1 cellular context compared by ENCODE assay signal in the genomic region with DNA sequence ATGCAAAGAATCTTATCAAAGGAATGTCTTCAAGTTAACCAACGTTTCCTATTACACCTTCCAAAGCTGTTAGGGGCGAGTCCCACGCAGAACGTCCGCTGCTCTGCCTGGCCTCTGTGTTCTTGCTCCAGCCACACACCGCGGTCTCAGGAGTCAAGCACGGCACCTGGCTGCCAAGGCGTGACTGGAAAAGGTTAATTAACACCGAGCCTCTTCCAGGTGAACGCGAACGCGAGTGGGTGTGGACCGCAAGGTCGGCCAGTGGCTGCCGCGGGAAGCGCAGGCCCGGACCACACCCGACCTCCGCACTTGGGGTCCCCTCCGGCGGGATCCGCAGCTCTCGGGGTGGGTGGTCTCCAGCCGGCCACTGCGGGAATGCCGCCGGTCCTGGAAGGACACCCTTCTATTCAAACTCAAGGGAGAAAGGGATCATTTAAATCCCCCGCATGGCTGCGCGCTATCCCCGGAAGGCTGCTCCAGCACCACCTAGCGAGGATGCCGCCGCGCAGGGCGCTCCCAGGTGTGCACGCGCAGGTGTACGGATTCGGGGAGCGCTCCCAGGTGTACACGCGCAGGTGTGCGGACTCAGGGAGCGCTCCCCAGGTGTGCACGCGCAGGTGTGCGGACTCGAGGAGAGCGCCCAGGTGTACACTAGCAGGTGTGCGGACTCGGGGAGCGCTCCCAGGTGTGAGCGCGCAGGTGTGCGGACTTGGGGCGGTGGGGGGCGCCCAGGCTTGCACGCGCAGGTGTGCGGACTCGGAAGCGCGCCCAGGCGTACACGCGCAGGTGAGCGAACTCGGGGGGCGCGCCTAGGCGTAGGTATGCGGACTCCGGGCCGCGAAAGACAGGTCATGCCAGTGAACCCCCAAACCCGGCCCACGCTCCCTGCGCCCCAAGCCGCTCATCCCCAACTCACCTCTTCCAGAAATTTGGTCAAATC.
TF ChIP-seq lines count a peak whose summit lies in the region.

No MANE protein-coding gene starts in this region.

TF ChIP-seq in HepG2, 621 proteins besides CTCF, POLR2A, EP300 and RAD21 (continues in another document):
- TF ChIP-seq REPIN1 (CRISPR knock-in tag; IDR thresholded peaks at IDR 0.05; ENCODE audit: borderline replicate concordance, low read depth) (0 out of 2 replicates have a peak, but pooled peaks have one; percentile 39), ZNF263 (CRISPR knock-in tag; IDR thresholded peaks at IDR 0.05) (no peak), IRF2 (CRISPR knock-in tag; IDR thresholded peaks at IDR 0.05) (no peak), ZNF274 (CRISPR knock-in tag; IDR thresholded peaks at IDR 0.05) (no peak), MAZ (IDR thresholded peaks at IDR 0.05; ENCODE audit: borderline replicate concordance, low read depth, low read length) (no peak), MAZ (CRISPR knock-in tag; IDR thresholded peaks at IDR 0.05; ENCODE audit: low read depth) (peak; percentile 41; the same call in 1 of the 2 replicates), PHB2 (IDR thresholded peaks at IDR 0.05; ENCODE audit: partially characterized antibody) (no peak), FOXK2 (IDR thresholded peaks at IDR 0.05) (no peak), FOXP4 (CRISPR knock-in tag; IDR thresholded peaks at IDR 0.05) (no peak), ZBTB42 (CRISPR knock-in tag; IDR thresholded peaks at IDR 0.05) (no peak), KLF6 (CRISPR knock-in tag; IDR thresholded peaks at IDR 0.05) (no peak), SRSF4 (IDR thresholded peaks at IDR 0.05; ENCODE audit: low read depth, low read length, poor library complexity, severe bottlenecking) (no peak), SNAPC4 (CRISPR knock-in tag; IDR thresholded peaks at IDR 0.05) (no peak; the same call in 1 of the 2 replicates), MED1 (CRISPR knock-in tag; IDR thresholded peaks at IDR 0.05) (peak; percentile 44; the same call in 1 of the 2 replicates), ATM (IDR thresholded peaks at IDR 0.05; ENCODE audit: borderline replicate concordance) (no peak), CCDC6 (CRISPR knock-in tag; IDR thresholded peaks at IDR 0.05) (peak; percentile 22; the same call in 1 of the 2 replicates), ZNF572 (CRISPR knock-in tag; IDR thresholded peaks at IDR 0.05) (no peak), CSRNP1 (CRISPR knock-in tag; IDR thresholded peaks at IDR 0.05) (0 out of 2 replicates have a peak, but pooled peaks have one; percentile 50), CHD2 (IDR thresholded peaks at IDR 0.05; ENCODE audit: low read depth, low read length) (no peak), TMF1 (CRISPR knock-in tag; IDR thresholded peaks at IDR 0.05; ENCODE audit: low read depth) (no peak), MXD1 (CRISPR knock-in tag; IDR thresholded peaks at IDR 0.05) (peak; percentile 25; the same call in 1 of the 2 replicates), ZNF333 (CRISPR knock-in tag; IDR thresholded peaks at IDR 0.05; ENCODE audit: borderline replicate concordance) (0 out of 2 replicates have a peak, but pooled peaks have one; percentile 43), ZMYM4 (CRISPR knock-in tag; IDR thresholded peaks at IDR 0.05) (peak; percentile 33; the same call in 1 of the 2 replicates), CBX1 (IDR thresholded peaks at IDR 0.05; ENCODE audit: low read depth) (no peak), ELF4 (CRISPR knock-in tag; IDR thresholded peaks at IDR 0.05; ENCODE audit: borderline replicate concordance) (0 out of 2 replicates have a peak, but pooled peaks have one; percentile 51), EED (CRISPR knock-in tag; IDR thresholded peaks at IDR 0.05) (peak; percentile 56; the same call in 1 of the 2 replicates), ZBTB1 (CRISPR knock-in tag; IDR thresholded peaks at IDR 0.05; ENCODE audit: borderline replicate concordance) (no peak), HNRNPLL (IDR thresholded peaks at IDR 0.05; ENCODE audit: low read depth, low read length, poor library complexity, severe bottlenecking) (peak; percentile 77), ARHGAP35 (CRISPR knock-in tag; IDR thresholded peaks at IDR 0.05; ENCODE audit: borderline replicate concordance) (peak; percentile 25; the same call in 1 of the 2 replicates), SSRP1 (CRISPR knock-in tag; IDR thresholded peaks at IDR 0.05) (no peak), PRMT3 (CRISPR knock-in tag; IDR thresholded peaks at IDR 0.05; ENCODE audit: borderline replicate concordance, low read depth) (no peak), ZNF784 (CRISPR knock-in tag; IDR thresholded peaks at IDR 0.05; ENCODE audit: borderline replicate concordance) (no peak), ZNF230 (CRISPR knock-in tag; IDR thresholded peaks at IDR 0.05) (peak; percentile 47; the same call in 1 of the 2 replicates), MYNN (CRISPR knock-in tag; IDR thresholded peaks at IDR 0.05; ENCODE audit: low read depth) (no peak), ZMYM3 (CRISPR knock-in tag; IDR thresholded peaks at IDR 0.05) (no peak; the same call in 1 of the 2 replicates), ARNTL (CRISPR knock-in tag; IDR thresholded peaks at IDR 0.05) (0 out of 2 replicates have a peak, but pooled peaks have one; percentile 50), ZNF557 (CRISPR knock-in tag; IDR thresholded peaks at IDR 0.05) (no peak), FLYWCH1 (CRISPR knock-in tag; IDR thresholded peaks at IDR 0.05) (no peak), ZKSCAN1 (IDR thresholded peaks at IDR 0.05; ENCODE audit: low read length) (no peak)
- TF ChIP-seq, protein P1, sequence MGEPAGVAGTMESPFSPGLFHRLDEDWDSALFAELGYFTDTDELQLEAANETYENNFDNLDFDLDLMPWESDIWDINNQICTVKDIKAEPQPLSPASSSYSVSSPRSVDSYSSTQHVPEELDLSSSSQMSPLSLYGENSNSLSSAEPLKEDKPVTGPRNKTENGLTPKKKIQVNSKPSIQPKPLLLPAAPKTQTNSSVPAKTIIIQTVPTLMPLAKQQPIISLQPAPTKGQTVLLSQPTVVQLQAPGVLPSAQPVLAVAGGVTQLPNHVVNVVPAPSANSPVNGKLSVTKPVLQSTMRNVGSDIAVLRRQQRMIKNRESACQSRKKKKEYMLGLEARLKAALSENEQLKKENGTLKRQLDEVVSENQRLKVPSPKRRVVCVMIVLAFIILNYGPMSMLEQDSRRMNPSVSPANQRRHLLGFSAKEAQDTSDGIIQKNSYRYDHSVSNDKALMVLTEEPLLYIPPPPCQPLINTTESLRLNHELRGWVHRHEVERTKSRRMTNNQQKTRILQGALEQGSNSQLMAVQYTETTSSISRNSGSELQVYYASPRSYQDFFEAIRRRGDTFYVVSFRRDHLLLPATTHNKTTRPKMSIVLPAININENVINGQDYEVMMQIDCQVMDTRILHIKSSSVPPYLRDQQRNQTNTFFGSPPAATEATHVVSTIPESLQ (CRISPR knock-in tag; conservative IDR thresholded peaks at IDR 0.05), result no peak
- TF ChIP-seq, protein P2, sequence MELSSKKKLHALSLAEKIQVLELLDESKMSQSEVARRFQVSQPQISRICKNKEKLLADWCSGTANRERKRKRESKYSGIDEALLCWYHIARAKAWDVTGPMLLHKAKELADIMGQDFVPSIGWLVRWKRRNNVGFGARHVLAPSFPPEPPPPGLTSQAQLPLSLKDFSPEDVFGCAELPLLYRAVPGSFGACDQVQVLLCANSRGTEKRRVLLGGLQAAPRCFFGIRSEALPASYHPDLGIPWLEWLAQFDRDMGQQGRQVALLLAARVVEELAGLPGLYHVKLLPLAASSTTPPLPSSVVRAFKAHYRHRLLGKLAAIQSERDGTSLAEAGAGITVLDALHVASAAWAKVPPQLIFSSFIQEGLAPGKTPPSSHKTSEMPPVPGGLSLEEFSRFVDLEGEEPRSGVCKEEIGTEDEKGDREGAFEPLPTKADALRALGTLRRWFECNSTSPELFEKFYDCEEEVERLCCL (CRISPR knock-in tag; IDR thresholded peaks at IDR 0.05; ENCODE audit: borderline replicate concordance), result peak; percentile 29; the same call in 1 of the 2 replicates
- TF ChIP-seq, protein P3, sequence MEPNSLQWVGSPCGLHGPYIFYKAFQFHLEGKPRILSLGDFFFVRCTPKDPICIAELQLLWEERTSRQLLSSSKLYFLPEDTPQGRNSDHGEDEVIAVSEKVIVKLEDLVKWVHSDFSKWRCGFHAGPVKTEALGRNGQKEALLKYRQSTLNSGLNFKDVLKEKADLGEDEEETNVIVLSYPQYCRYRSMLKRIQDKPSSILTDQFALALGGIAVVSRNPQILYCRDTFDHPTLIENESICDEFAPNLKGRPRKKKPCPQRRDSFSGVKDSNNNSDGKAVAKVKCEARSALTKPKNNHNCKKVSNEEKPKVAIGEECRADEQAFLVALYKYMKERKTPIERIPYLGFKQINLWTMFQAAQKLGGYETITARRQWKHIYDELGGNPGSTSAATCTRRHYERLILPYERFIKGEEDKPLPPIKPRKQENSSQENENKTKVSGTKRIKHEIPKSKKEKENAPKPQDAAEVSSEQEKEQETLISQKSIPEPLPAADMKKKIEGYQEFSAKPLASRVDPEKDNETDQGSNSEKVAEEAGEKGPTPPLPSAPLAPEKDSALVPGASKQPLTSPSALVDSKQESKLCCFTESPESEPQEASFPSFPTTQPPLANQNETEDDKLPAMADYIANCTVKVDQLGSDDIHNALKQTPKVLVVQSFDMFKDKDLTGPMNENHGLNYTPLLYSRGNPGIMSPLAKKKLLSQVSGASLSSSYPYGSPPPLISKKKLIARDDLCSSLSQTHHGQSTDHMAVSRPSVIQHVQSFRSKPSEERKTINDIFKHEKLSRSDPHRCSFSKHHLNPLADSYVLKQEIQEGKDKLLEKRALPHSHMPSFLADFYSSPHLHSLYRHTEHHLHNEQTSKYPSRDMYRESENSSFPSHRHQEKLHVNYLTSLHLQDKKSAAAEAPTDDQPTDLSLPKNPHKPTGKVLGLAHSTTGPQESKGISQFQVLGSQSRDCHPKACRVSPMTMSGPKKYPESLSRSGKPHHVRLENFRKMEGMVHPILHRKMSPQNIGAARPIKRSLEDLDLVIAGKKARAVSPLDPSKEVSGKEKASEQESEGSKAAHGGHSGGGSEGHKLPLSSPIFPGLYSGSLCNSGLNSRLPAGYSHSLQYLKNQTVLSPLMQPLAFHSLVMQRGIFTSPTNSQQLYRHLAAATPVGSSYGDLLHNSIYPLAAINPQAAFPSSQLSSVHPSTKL (CRISPR knock-in tag; IDR thresholded peaks at IDR 0.05), result no peak; the same call in 1 of the 2 replicates
